In genomic region chr5:14743601-14744295, GRCh38 we compare ENCODE assay signal across 11 cellular contexts.
A peak's percentile ranks its signal among the peaks of the same experiment; 100 is the strongest.
DNase-seq lines count a peak whose midpoint lies in the region; ATAC-seq and TF ChIP-seq lines count a peak whose summit lies in the region.
"Had no signal": no experiment of that assay in that cellular context is flagged by ENCODE, and none has a peak within 500 bp of the region (broad histone marks: within the 10 kb centered on the region; RNA-seq: fewer than 3 reads in every experiment).

No MANE protein-coding gene starts in this region.

- CTCF ChIA-PET in AG04449 (lab: Yijun Ruan, JAX): interaction anchor here (0.9 to 3.2 kb wide), 6 partner anchors 11 to 260 kb away, joined by 3 to 23 read pairs (median 4); no protein-coding TSS in a partner anchor

- POLR2A ChIA-PET in AG04449 (lab: Yijun Ruan, JAX): no interaction called here

- peak; percentile 50 for DNase-seq in AG04449 (ENCODE audit: low read depth, low spot score)
- DNase-seq in RPMI7951 (ENCODE audit: low read depth): peak; percentile 55
- DNase-seq in fibroblast of the aortic adventitia (ENCODE audit: low read depth): peak; percentile 78
- no peak for DNase-seq in NCI-H226
- no peak for DNase-seq in NCI-H2081 treated with DMSO at 0.1 percent for 48 hours (lab: John Stamatoyannopoulos, UW)
- no peak for DNase-seq in stimulated activated naive CD4-positive, alpha-beta T cell treated with Interleukin-2 at 50 U/mL for 16 hours (lab: John Stamatoyannopoulos, UW)
- DNase-seq in DMS79 (lab: John Stamatoyannopoulos, UW): no peak
- DNase-seq: NCI-H1417 treated with DMSO at 0.1 percent for 48 hours, spleen had no signal

- ATAC-seq in GM18502 (IDR thresholded peaks at IDR 0.05; ENCODE audit: poor library complexity, unreplicated experiment): peak; percentile 24
- ATAC-seq: HCT116 had no signal

- TF ChIP-seq CTCF in AG04449 (IDR thresholded peaks at IDR 0.05; ENCODE audit: insufficient read depth, low read length, missing control alignments) (no peak), fibroblast of the aortic adventitia (IDR thresholded peaks at IDR 0.05; ENCODE audit: insufficient read depth, low read length) (no peak)

- no peak overlapping the region for H3K4me3 ChIP-seq in AG04449 (ENCODE audit: low read depth, low read length)
- no peak overlapping the region for H3K4me3 ChIP-seq in fibroblast of the aortic adventitia (ENCODE audit: low read depth, low read length)
- H3K4me3 ChIP-seq: spleen had no signal

Comparison
In these comparisons a context has a peak if more than half of its experiments do, and no peak if none do; other contexts are left out.
1. DNase-seq: peak in AG04449 (single experiment), RPMI7951 (single experiment) and fibroblast of the aortic adventitia (single experiment); none in NCI-H226 (single experiment), NCI-H2081 treated with DMSO at 0.1 percent for 48 hours (single experiment), stimulated activated naive CD4-positive, alpha-beta T cell treated with Interleukin-2 at 50 U/mL for 16 hours (single experiment) and DMS79 (single experiment).